Comparison of ENCODE assay signal across 2 cellular contexts in the genomic region with DNA sequence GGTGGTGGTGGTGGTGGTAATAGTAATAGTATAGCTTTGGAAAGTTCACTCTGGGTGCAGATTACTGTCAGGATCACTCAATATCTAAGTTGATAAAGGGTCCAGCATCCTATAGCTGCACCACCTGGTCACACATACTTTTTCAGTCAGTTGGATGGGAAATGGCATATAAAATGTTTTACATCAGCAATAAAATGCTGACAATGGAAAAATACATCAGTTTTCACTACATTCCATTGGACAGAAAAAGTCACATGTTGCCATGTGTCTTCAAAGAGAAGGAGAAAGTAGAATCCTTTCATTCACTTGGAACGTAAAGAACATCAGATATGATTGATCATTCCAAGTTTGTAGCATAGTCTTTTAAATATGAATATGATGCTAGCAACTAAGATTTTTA.
A peak's percentile ranks its signal among the peaks of the same experiment; 100 is the strongest.
TF ChIP-seq lines count a peak whose summit lies in the region.

No MANE protein-coding gene starts in this region.

TF ChIP-seq in HepG2, 621 proteins besides CTCF, POLR2A, EP300 and RAD21 (continued from another document):
- TF ChIP-seq CBX5 (CRISPR knock-in tag; IDR thresholded peaks at IDR 0.05; ENCODE audit: borderline replicate concordance), result no peak
TF ChIP-seq in HepG2: peak in this region for 2.

TF ChIP-seq in K562, 482 proteins besides CTCF, POLR2A, EP300 and RAD21 (continued from another document):
- no peak for TF ChIP-seq SPI1 (IDR thresholded peaks at IDR 0.05; ENCODE audit: borderline replicate concordance, low read depth, low read length)
- TF ChIP-seq TRIM28 (IDR thresholded peaks at IDR 0.05), result no peak
- TF ChIP-seq, protein P1, sequence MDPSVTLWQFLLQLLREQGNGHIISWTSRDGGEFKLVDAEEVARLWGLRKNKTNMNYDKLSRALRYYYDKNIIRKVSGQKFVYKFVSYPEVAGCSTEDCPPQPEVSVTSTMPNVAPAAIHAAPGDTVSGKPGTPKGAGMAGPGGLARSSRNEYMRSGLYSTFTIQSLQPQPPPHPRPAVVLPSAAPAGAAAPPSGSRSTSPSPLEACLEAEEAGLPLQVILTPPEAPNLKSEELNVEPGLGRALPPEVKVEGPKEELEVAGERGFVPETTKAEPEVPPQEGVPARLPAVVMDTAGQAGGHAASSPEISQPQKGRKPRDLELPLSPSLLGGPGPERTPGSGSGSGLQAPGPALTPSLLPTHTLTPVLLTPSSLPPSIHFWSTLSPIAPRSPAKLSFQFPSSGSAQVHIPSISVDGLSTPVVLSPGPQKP (CRISPR knock-in tag; IDR thresholded peaks at IDR 0.05), result no peak
- peak; percentile 15; the same call in 1 of the 2 replicates for TF ChIP-seq ZNF316 (IDR thresholded peaks at IDR 0.05)
- TF ChIP-seq NCOA6 (IDR thresholded peaks at IDR 0.05), result no peak
- TF ChIP-seq MAFG (tag; conservative IDR thresholded peaks at IDR 0.05), result 0 out of 2 replicates have a peak, but pooled peaks have one; percentile 33
- TF ChIP-seq POLR2G (IDR thresholded peaks at IDR 0.05; ENCODE audit: low read depth, low read length), result no peak
- TF ChIP-seq MAFF (IDR thresholded peaks at IDR 0.05; ENCODE audit: low read length), result peak; percentile 43
- no peak for TF ChIP-seq CCNT2 (IDR thresholded peaks at IDR 0.05; ENCODE audit: borderline replicate concordance, extremely low read depth, insufficient read length, low read depth, low read length)
- no peak for TF ChIP-seq ZNF197 (CRISPR knock-in tag; IDR thresholded peaks at IDR 0.05; ENCODE audit: low read depth)
- TF ChIP-seq ZNF699 (CRISPR knock-in tag; IDR thresholded peaks at IDR 0.05; ENCODE audit: insufficient replicate concordance), result no peak
